ENCODE assay signal across 2 cellular contexts in genomic region chr15:32855942-32856341, GRCh38.
TF ChIP-seq lines count a peak whose summit lies in the region.

No MANE protein-coding gene starts in this region.

TF ChIP-seq in GM23338, 12 proteins besides CTCF, POLR2A, EP300 and RAD21:
- TF ChIP-seq, protein P1, sequence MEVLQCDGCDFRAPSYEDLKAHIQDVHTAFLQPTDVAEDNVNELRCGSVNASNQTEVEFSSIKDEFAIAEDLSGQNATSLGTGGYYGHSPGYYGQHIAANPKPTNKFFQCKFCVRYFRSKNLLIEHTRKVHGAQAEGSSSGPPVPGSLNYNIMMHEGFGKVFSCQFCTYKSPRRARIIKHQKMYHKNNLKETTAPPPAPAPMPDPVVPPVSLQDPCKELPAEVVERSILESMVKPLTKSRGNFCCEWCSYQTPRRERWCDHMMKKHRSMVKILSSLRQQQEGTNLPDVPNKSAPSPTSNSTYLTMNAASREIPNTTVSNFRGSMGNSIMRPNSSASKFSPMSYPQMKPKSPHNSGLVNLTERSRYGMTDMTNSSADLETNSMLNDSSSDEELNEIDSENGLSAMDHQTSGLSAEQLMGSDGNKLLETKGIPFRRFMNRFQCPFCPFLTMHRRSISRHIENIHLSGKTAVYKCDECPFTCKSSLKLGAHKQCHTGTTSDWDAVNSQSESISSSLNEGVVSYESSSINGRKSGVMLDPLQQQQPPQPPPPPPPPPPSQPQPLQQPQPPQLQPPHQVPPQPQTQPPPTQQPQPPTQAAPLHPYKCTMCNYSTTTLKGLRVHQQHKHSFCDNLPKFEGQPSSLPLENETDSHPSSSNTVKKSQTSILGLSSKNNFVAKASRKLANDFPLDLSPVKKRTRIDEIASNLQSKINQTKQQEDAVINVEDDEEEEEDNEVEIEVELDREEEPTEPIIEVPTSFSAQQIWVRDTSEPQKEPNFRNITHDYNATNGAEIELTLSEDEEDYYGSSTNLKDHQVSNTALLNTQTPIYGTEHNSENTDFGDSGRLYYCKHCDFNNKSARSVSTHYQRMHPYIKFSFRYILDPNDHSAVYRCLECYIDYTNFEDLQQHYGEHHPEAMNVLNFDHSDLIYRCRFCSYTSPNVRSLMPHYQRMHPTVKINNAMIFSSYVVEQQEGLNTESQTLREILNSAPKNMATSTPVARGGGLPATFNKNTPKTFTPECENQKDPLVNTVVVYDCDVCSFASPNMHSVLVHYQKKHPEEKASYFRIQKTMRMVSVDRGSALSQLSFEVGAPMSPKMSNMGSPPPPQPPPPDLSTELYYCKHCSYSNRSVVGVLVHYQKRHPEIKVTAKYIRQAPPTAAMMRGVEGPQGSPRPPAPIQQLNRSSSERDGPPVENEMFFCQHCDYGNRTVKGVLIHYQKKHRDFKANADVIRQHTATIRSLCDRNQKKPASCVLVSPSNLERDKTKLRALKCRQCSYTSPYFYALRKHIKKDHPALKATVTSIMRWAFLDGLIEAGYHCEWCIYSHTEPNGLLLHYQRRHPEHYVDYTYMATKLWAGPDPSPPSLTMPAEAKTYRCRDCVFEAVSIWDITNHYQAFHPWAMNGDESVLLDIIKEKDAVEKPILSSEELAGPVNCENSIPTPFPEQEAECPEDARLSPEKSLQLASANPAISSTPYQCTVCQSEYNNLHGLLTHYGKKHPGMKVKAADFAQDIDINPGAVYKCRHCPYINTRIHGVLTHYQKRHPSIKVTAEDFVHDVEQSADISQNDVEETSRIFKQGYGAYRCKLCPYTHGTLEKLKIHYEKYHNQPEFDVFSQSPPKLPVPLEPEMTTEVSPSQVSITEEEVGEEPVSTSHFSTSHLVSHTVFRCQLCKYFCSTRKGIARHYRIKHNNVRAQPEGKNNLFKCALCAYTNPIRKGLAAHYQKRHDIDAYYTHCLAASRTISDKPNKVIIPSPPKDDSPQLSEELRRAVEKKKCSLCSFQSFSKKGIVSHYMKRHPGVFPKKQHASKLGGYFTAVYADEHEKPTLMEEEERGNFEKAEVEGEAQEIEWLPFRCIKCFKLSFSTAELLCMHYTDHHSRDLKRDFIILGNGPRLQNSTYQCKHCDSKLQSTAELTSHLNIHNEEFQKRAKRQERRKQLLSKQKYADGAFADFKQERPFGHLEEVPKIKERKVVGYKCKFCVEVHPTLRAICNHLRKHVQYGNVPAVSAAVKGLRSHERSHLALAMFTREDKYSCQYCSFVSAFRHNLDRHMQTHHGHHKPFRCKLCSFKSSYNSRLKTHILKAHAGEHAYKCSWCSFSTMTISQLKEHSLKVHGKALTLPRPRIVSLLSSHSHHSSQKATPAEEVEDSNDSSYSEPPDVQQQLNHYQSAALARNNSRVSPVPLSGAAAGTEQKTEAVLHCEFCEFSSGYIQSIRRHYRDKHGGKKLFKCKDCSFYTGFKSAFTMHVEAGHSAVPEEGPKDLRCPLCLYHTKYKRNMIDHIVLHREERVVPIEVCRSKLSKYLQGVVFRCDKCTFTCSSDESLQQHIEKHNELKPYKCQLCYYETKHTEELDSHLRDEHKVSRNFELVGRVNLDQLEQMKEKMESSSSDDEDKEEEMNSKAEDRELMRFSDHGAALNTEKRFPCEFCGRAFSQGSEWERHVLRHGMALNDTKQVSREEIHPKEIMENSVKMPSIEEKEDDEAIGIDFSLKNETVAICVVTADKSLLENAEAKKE (CRISPR knock-in tag; IDR thresholded peaks at IDR 0.05) = peak; percentile 45; the same call in 1 of the 2 replicates
- no peak for TF ChIP-seq ZNF331 (CRISPR knock-in tag; IDR thresholded peaks at IDR 0.05; ENCODE audit: low read depth)
- no peak for TF ChIP-seq EZH2phosphoT487 (IDR thresholded peaks at IDR 0.05; ENCODE audit: unreplicated experiment)

TF ChIP-seq in SK-N-SH, 30 proteins besides CTCF, POLR2A, EP300 and RAD21 (continued from another document):
- TF ChIP-seq, protein P2, sequence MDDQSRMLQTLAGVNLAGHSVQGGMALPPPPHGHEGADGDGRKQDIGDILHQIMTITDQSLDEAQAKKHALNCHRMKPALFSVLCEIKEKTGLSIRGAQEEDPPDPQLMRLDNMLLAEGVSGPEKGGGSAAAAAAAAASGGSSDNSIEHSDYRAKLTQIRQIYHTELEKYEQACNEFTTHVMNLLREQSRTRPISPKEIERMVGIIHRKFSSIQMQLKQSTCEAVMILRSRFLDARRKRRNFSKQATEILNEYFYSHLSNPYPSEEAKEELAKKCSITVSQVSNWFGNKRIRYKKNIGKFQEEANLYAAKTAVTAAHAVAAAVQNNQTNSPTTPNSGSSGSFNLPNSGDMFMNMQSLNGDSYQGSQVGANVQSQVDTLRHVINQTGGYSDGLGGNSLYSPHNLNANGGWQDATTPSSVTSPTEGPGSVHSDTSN (IDR thresholded peaks at IDR 0.05) = peak; percentile 76
- TF ChIP-seq USF2 (IDR thresholded peaks at IDR 0.05; ENCODE audit: borderline replicate concordance, low read depth, low read length) (no peak), ZBTB33 (IDR thresholded peaks at IDR 0.05; ENCODE audit: borderline replicate concordance, low read depth) (no peak), JUND (IDR thresholded peaks at IDR 0.05) (peak; percentile 94), CHD2 (IDR thresholded peaks at IDR 0.05; ENCODE audit: low read length, partially characterized antibody) (no peak), MEF2A (IDR thresholded peaks at IDR 0.05; ENCODE audit: borderline replicate concordance, low read depth) (peak; percentile 49; the same call in 1 of the 2 replicates), RCOR1 (IDR thresholded peaks at IDR 0.05; ENCODE audit: low read length) (no peak), POLR2AphosphoS5 (IDR thresholded peaks at IDR 0.05; ENCODE audit: low read depth, low read length) (peak; percentile 66; the same call in 1 of the 2 replicates), GABPA (IDR thresholded peaks at IDR 0.05; ENCODE audit: low read depth) (no peak), RXRA (IDR thresholded peaks at IDR 0.05; ENCODE audit: borderline replicate concordance, low read depth) (no peak), SIN3A (IDR thresholded peaks at IDR 0.05; ENCODE audit: borderline replicate concordance, low read depth, low read length) (peak; percentile 58; the same call in 1 of the 2 replicates), NRF1 (IDR thresholded peaks at IDR 0.05; ENCODE audit: low read depth, low read length) (no peak), FOXM1 (IDR thresholded peaks at IDR 0.05; ENCODE audit: low read depth) (no peak), REST (IDR thresholded peaks at IDR 0.05; ENCODE audit: low read depth, low read length) (0 out of 2 replicates have a peak, but pooled peaks have one; percentile 49)
